8 cellular contexts compared by ENCODE assay signal in the genomic region with DNA sequence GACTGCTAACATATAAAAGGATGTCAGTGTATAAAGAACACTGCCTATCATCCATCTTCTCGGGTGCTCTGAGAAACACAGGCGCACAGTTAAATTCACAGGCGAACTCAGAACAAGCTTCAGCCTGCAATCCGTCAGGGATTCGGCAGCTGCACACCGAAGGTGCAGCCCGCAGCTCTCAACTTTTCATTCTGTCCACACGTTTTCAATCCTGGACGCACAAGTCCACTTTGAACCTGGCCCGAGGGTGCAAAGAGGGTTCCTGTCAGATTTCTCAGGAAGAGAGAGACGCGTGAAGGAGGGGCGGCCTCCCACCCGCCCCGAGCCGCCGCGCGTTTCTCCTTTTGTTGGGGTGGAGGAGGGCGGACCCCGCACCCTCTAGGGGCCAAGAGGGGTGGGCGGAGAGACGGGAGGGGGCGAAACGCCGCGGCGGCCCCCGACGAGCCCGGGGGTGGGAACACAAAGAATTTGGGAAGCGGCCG. TPM values are rescaled to one million over a fixed set of nuclear protein-coding genes. Genes with fewer than 3 reads are reported as not detected.
DNase-seq lines count a peak whose midpoint lies in the region; ATAC-seq, FAIRE-seq and TF ChIP-seq lines count a peak whose summit lies in the region.

No MANE protein-coding gene starts in this region.

- H3K27me3 Mint-ChIP-seq in Calu3 (ENCODE audit: unreplicated experiment) (no peaks in the 10 kb centered on the region), astrocyte (ENCODE audit: low read depth, unreplicated experiment) (no peaks in the 10 kb centered on the region)

- peak; percentile 41 for DNase-seq in Calu3
- peak; percentile 19 for DNase-seq in RWPE1 (ENCODE audit: low spot score)
- DNase-seq in astrocyte (ENCODE audit: low read depth): peak; percentile 22
- DNase-seq in hepatocyte (ENCODE audit: low spot score): peak; percentile 58
- DNase-seq in retina: peak; percentile 84
- no peak for DNase-seq in NCI-H226

- peaks cover 39% of the 10 kb centered on the region for H3K4me1 Mint-ChIP-seq in Calu3 (ENCODE audit: low read depth, unreplicated experiment)
- peaks cover 28% of the 10 kb centered on the region for H3K4me1 Mint-ChIP-seq in astrocyte (ENCODE audit: low read depth, unreplicated experiment)

- H3K27ac ChIP-seq in RWPE1 (peak overlapping the region; percentile 87), astrocyte (ENCODE audit: low read depth, low read length) (peak overlapping the region; percentile 81), hepatocyte (peak overlapping the region; percentile 96)

- no peaks in the 10 kb centered on the region for H3K9me3 Mint-ChIP-seq in Calu3 (ENCODE audit: low read depth, unreplicated experiment)
- no peaks in the 10 kb centered on the region for H3K9me3 Mint-ChIP-seq in astrocyte (ENCODE audit: unreplicated experiment)

- no peaks in the 10 kb centered on the region for H3K9me2 ChIP-seq in hepatocyte (replicated peaks; ENCODE audit: insufficient read depth)

- H3K27me3 ChIP-seq in astrocyte (ENCODE audit: insufficient read depth, low read length): no peaks in the 10 kb centered on the region
- no peaks in the 10 kb centered on the region for H3K27me3 ChIP-seq in hepatocyte

- 0% methylated on average over 12 of the region's 33 CpGs for WGBS in hepatocyte (ENCODE audit: low lambda C conversion rate, missing lambda C conversion rate)

- H3K27ac Mint-ChIP-seq in Calu3 (ENCODE audit: unreplicated experiment): peak overlapping the region; percentile 72
- peak overlapping the region; percentile 93 for H3K27ac Mint-ChIP-seq in astrocyte (ENCODE audit: unreplicated experiment)

- H4K20me1 ChIP-seq in astrocyte (ENCODE audit: insufficient read depth, low read length): peaks cover 41% of the 10 kb centered on the region
- H4K20me1 ChIP-seq in hepatocyte (ENCODE audit: insufficient read depth, poor library complexity, severe bottlenecking): peaks cover 26% of the 10 kb centered on the region

- H3K9me3 ChIP-seq in astrocyte (ENCODE audit: insufficient read depth, low read depth, low read length) (no peaks in the 10 kb centered on the region), hepatocyte (ENCODE audit: low read depth) (no peaks in the 10 kb centered on the region)

- H3K36me3 Mint-ChIP-seq in Calu3 (ENCODE audit: insufficient read depth, unreplicated experiment): peaks cover 20% of the 10 kb centered on the region
- no peaks in the 10 kb centered on the region for H3K36me3 Mint-ChIP-seq in astrocyte (ENCODE audit: low read depth, unreplicated experiment)

- H3K9ac ChIP-seq in astrocyte (ENCODE audit: low read length): peak overlapping the region; percentile 92

- peak overlapping the region; percentile 96 for H3K4me3 ChIP-seq in astrocyte (ENCODE audit: insufficient read depth, low read depth, low read length)
- H3K4me3 ChIP-seq in hepatocyte: peak overlapping the region; percentile 84

- BruUV-seq in Calu3 (replicated peaks; lab: Mats Ljungman, UMichigan): no TSS peak

- no peak for FAIRE-seq in astrocyte (lab: Jason Lieb, UNC)

- H3K4me1 ChIP-seq in astrocyte (ENCODE audit: insufficient read depth, low read length) (peaks cover 41% of the 10 kb centered on the region), hepatocyte (ENCODE audit: insufficient read depth) (peaks cover 43% of the 10 kb centered on the region)

- H2AFZ ChIP-seq in astrocyte (ENCODE audit: low read depth, low read length) (peak overlapping the region; percentile 49), hepatocyte (peak overlapping the region; percentile 98)

- intact Hi-C loops in Calu3 (cut with micrococcal nuclease; ENCODE audit: unreplicated experiment): no loop called here

- CTCF ChIA-PET in Calu3 (lab: Charles Lee) (interaction anchor here (0.6 kb wide), 1 partner anchor 29 kb away, joined by 3 read pairs; no protein-coding TSS in a partner anchor), RWPE1 (lab: Yijun Ruan, JAX) (no interaction called here)

- POLR2A ChIA-PET in RWPE1 (lab: Yijun Ruan, JAX; ENCODE audit: low non-redundant PET): no interaction called here

- H3K36me3 ChIP-seq in astrocyte (ENCODE audit: insufficient read depth, low read length): no peaks in the 10 kb centered on the region
- H3K36me3 ChIP-seq in hepatocyte (replicated peaks; ENCODE audit: insufficient read depth, low read depth): no peaks in the 10 kb centered on the region

- peak overlapping the region; percentile 89 for H3K4me3 Mint-ChIP-seq in Calu3 (ENCODE audit: low read depth, unreplicated experiment)
- H3K4me3 Mint-ChIP-seq in astrocyte (ENCODE audit: unreplicated experiment): peak overlapping the region; percentile 99

- H3K4me2 ChIP-seq in astrocyte (ENCODE audit: low read length): peak overlapping the region; percentile 98
- peak overlapping the region; percentile 72 for H3K4me2 ChIP-seq in hepatocyte

- H3K79me2 ChIP-seq in astrocyte (ENCODE audit: insufficient read depth, low read length) (peaks cover 60% of the 10 kb centered on the region), hepatocyte (peaks cover 58% of the 10 kb centered on the region)

- peak; percentile 20 for ATAC-seq in GM19467 (IDR thresholded peaks at IDR 0.05; ENCODE audit: unreplicated experiment)
- peak; percentile 21 for ATAC-seq in HG03520 (IDR thresholded peaks at IDR 0.05; ENCODE audit: unreplicated experiment)

- no peak for TF ChIP-seq CTCF in Calu3 (IDR thresholded peaks at IDR 0.05; ENCODE audit: unreplicated experiment)
- TF ChIP-seq CTCF in RWPE1 (conservative IDR thresholded peaks at IDR 0.05; ENCODE audit: low read depth): no peak
- no peak for TF ChIP-seq CTCF in astrocyte (IDR thresholded peaks at IDR 0.05; ENCODE audit: insufficient read depth, low read depth, low read length)
- TF ChIP-seq CTCF in hepatocyte (IDR thresholded peaks at IDR 0.05; ENCODE audit: poor library complexity): no peak

RNA-seq across cellular contexts. Expression of a gene that starts 0.7 kb away (rescaled TPM):
- total RNA-seq in Calu3 (2022): 37.3 and 48.6 TPM in 2 replicates
- total RNA-seq in astrocyte: 68.7 and 71.2 TPM in 2 replicates
- 53.4 and 194 TPM in 2 replicates for total RNA-seq in hepatocyte
- polyA plus RNA-seq in hepatocyte: 22.4 and 24.4 TPM in 2 replicates
